Comparison of ENCODE assay signal across 23 cellular contexts in genomic region chr6:144689503-144690040, GRCh38.
"Had no signal": no experiment of that assay in that cellular context is flagged by ENCODE, and none has a peak within 500 bp of the region (broad histone marks: within the 10 kb centered on the region; RNA-seq: fewer than 3 reads in every experiment).

No MANE protein-coding gene starts in this region.

- H3K9ac ChIP-seq: neural progenitor cell had no signal

- H3K4me1 Mint-ChIP-seq: neural progenitor cell had no signal

- H3K27me3 ChIP-seq: adrenal gland, ascending aorta, neural progenitor cell, tibial nerve, vagina had no signal

- H3K36me3 ChIP-seq: adrenal gland, ascending aorta, neural progenitor cell had no signal

- H3K4me3 Mint-ChIP-seq: activated naive CD8-positive, alpha-beta T cell; activated T-cell treated with anti-CD3 and anti-CD28 coated beads, Interleukin-2, amount 50 U/mL, for 4 hours; memory B cell; neural progenitor cell; stimulated activated naive CD8-positive, alpha-beta T cell treated with anti-CD3 and anti-CD28 coated beads, Interleukin-15, amount 100 ng/mL, for 72 hours had no signal

- H3K4me1 ChIP-seq: adrenal gland, ascending aorta, neural progenitor cell, vagina had no signal

- DNase-seq: activated CD8-positive, alpha-beta memory T cell treated with anti-CD3 and anti-CD28 coated beads, Interleukin-2, amount 50 U/mL, for 48 hours; activated naive CD4-positive, alpha-beta T cell; activated T-cell treated with anti-CD3 and anti-CD28 coated beads, Interleukin-2, amount 50 U/mL, for 4 hours; central memory CD4-positive, alpha-beta T cell; dermis blood vessel endothelial cell; effector CD8-positive, alpha-beta T cell; erythroblast; foreskin melanocyte; hippocampal formation; left cardiac atrium; stimulated activated CD4-positive, alpha-beta T cell treated with anti-CD3 and anti-CD28 coated beads, Interleukin-4, amount 100 ng/mL, for 4 hours; stimulated activated naive CD8-positive, alpha-beta T cell treated with anti-CD3 and anti-CD28 coated beads, Interleukin-15, amount 100 ng/mL, for 72 hours; T-helper 1 cell had no signal

- ATAC-seq: activated T-cell treated with anti-CD3 and anti-CD28 coated beads, Interleukin-2, amount 50 U/mL, for 4 hours had no signal

- H3K4me3 ChIP-seq: adrenal gland, ascending aorta, neural progenitor cell, tibial nerve, vagina had no signal

- H3K27ac Mint-ChIP-seq: activated naive CD8-positive, alpha-beta T cell; activated T-helper 2 cell treated with anti-CD3 and anti-CD28 coated beads, Interferon-gamma antibody, Interleukin-2, Interleukin-4, amounts not matched to agents 10 μg/mL and 5 μg/mL and 100 μg/mL, durations not matched to agents 14 hours and 24 hours and 36 hours; memory B cell; neural progenitor cell; stimulated activated naive CD8-positive, alpha-beta T cell treated with anti-CD3 and anti-CD28 coated beads, Interleukin-15, amount 100 ng/mL, for 72 hours had no signal

- H2AFZ ChIP-seq: neural progenitor cell had no signal

- FAIRE-seq: islet of Langerhans, TTC549 had no signal

- H3K4me2 ChIP-seq: neural progenitor cell had no signal

- H3K27ac ChIP-seq: adrenal gland, ascending aorta, neural progenitor cell, tibial nerve, vagina had no signal

- H3K27me3 Mint-ChIP-seq: activated naive CD8-positive, alpha-beta T cell; memory B cell; stimulated activated naive CD8-positive, alpha-beta T cell treated with anti-CD3 and anti-CD28 coated beads, Interleukin-15, amount 100 ng/mL, for 72 hours had no signal
